In the genomic region with DNA sequence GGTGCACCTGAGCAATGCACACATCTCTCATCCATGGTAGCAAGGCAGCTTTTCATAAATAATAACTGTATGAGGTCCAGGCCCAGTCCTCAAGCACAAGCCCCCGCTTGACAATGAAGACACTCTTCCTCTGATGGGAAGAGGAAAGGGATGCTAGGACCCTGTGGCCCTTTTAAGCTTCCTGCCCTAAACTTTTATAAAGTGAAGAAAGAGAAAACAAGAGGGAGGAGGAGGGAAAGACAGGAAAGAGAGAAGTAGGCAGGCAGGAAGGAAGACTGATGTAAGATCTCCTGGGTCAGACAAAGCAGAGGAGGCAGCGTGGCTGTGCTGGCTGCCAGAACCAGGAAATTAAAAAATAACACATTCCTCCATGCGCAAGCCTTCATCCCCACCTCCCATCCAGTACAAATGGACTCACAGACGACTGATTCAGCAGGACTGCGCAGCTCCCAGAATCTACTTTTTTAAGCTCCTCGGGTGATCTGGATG, we compare ENCODE assay signal across 9 cellular contexts. TPM values are rescaled to one million over a fixed set of nuclear protein-coding genes. Genes with fewer than 3 reads are reported as not detected.
DNase-seq lines count a peak whose midpoint lies in the region; ATAC-seq and TF ChIP-seq lines count a peak whose summit lies in the region.
"Had no signal": no experiment of that assay in that cellular context is flagged by ENCODE, and none has a peak within 500 bp of the region (broad histone marks: within the 10 kb centered on the region; RNA-seq: fewer than 3 reads in every experiment).

No MANE protein-coding gene starts in this region.

- H3K36me3 ChIP-seq in OCI-LY3 (replicated peaks; ENCODE audit: low read depth, low read length) (peaks cover 50% of the 10 kb centered on the region), H7 (replicated peaks; ENCODE audit: control insufficient read depth, insufficient read depth, low read length) (0 out of 2 replicates have a peak, but pooled peaks cover 2% of the 10 kb centered on the region)

- H3K9ac ChIP-seq in OCI-LY3 (ENCODE audit: low read length): no peak overlapping the region

- peaks cover 34% of the 10 kb centered on the region for H3K79me2 ChIP-seq in OCI-LY3 (ENCODE audit: low read length)

- no peak overlapping the region for H3K4me3 ChIP-seq in OCI-LY3 (ENCODE audit: low read length)
- no peak overlapping the region for H3K4me3 ChIP-seq in H7 (ENCODE audit: insufficient read depth, low read depth, low read length)

- peak overlapping the region; percentile 29 for H3K27ac ChIP-seq in OCI-LY3 (ENCODE audit: low read length)

- H3K4me3 Mint-ChIP-seq in chondrocyte (ENCODE audit: unreplicated experiment) (no peak overlapping the region), nephron progenitor cell (no peak overlapping the region)

- H3K27me3 ChIP-seq in OCI-LY3 (ENCODE audit: low read depth, low read length) (no peaks in the 10 kb centered on the region), H7 (ENCODE audit: control insufficient read depth, insufficient read depth, low read length) (no peaks in the 10 kb centered on the region)

- H3K9me3 Mint-ChIP-seq in chondrocyte (ENCODE audit: low read depth) (peaks cover 18% of the 10 kb centered on the region), nephron progenitor cell (peaks cover 30% of the 10 kb centered on the region)

- H3K9me3 ChIP-seq in OCI-LY3 (ENCODE audit: insufficient read depth, low read length): no peaks in the 10 kb centered on the region

- no peak for DNase-seq in chondrocyte (ENCODE audit: low spot score)
- no peak for DNase-seq in nephron progenitor cell
- no peak for DNase-seq in pons (ENCODE audit: low spot score)
- no peak for DNase-seq in NCI-H526 treated with DMSO at 0.1 percent for 48 hours (lab: John Stamatoyannopoulos, UW)
- no peak for DNase-seq in H7
- DNase-seq: kidney had no signal

- no peak overlapping the region for H3K4me2 ChIP-seq in OCI-LY3 (ENCODE audit: low read length)

- peaks cover 19% of the 10 kb centered on the region for H3K4me1 Mint-ChIP-seq in chondrocyte (ENCODE audit: low read depth)
- H3K4me1 Mint-ChIP-seq in nephron progenitor cell: peaks cover 16% of the 10 kb centered on the region

- TF ChIP-seq CTCF in OCI-LY3 (IDR thresholded peaks at IDR 0.05; ENCODE audit: low read depth, low read length): no peak
- no peak for TF ChIP-seq CTCF in chondrocyte (IDR thresholded peaks at IDR 0.05)
- TF ChIP-seq CTCF in nephron progenitor cell (IDR thresholded peaks at IDR 0.05): no peak

- no peaks in the 10 kb centered on the region for H3K4me1 ChIP-seq in OCI-LY3 (ENCODE audit: low read length)

- peak; percentile 47 for TF ChIP-seq POLR2A in GM15510 (IDR thresholded peaks at IDR 0.05; ENCODE audit: borderline replicate concordance, extremely low read depth, insufficient read length)

- H3K27ac Mint-ChIP-seq in chondrocyte (ENCODE audit: unreplicated experiment) (peak overlapping the region; percentile 92), nephron progenitor cell (peak overlapping the region; percentile 98)

- H3K36me3 Mint-ChIP-seq in chondrocyte (ENCODE audit: low read depth) (peaks cover 15% of the 10 kb centered on the region), nephron progenitor cell (ENCODE audit: low read depth) (peaks cover 11% of the 10 kb centered on the region)

- H4K20me1 ChIP-seq in OCI-LY3 (ENCODE audit: insufficient read depth, low read length): peaks cover 54% of the 10 kb centered on the region

- no peak for ATAC-seq in GM21526 (IDR thresholded peaks at IDR 0.05; ENCODE audit: low FRiP score, unreplicated experiment)

- H3K27me3 Mint-ChIP-seq in chondrocyte (ENCODE audit: low read depth): no peaks in the 10 kb centered on the region
- no peaks in the 10 kb centered on the region for H3K27me3 Mint-ChIP-seq in nephron progenitor cell (ENCODE audit: low read depth, poor library complexity)

- H2AFZ ChIP-seq in OCI-LY3 (ENCODE audit: low read depth, low read length): no peak overlapping the region

RNA-seq across cellular contexts. Expression of a gene that starts 16.4 kb away (rescaled TPM):
- 6.4 to 11.0 TPM (median 7.2 TPM) in 3 replicates for total RNA-seq in chondrocyte
- total RNA-seq in H7 (2014; rRNA removed; shearing (Covaris generic)): 1.2 and 1.7 TPM in 2 replicates
